ENCODE assay signal across 8 cellular contexts in the genomic region with DNA sequence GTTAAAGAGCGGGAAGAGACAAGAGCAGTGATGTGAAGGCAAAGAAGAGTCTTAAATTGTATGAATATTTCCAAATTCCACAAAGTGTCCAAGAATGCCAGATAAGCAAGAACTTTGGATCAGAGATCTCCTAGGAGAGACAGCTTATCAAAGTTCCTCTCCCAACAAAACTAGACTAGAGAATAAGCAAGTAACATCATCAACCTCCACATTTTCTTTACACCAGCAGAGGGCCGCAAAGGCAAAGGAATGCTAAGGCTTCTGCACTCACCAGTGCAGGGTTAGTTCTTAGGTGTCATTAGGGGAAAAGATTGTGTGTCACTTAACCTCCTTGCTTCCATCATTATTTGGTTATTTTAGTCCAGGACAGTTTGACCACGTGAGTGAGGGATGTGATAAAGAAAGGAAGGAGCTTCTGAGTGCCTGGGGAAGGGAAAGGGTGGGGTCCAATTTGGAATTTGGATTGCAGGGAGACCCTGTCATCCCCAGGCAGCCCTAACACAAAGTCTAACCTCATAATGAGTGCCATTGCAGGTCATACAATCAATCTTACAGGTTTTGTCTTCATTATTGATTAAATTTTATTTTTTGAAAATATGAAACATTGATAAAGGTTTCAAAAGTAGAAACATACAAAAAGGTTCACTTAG. TPM values are rescaled to one million over a fixed set of nuclear protein-coding genes. Genes with fewer than 3 reads are reported as not detected.
DNase-seq lines count a peak whose midpoint lies in the region; ATAC-seq and TF ChIP-seq lines count a peak whose summit lies in the region.

No MANE protein-coding gene starts in this region.

- H2AFZ ChIP-seq in SK-N-SH (ENCODE audit: low read depth) = no peak overlapping the region

- H3K27me3 ChIP-seq in SK-N-SH (ENCODE audit: insufficient read depth) = no peaks in the 10 kb centered on the region

- no peak overlapping the region for H3K4me3 Mint-ChIP-seq in activated naive CD8-positive, alpha-beta T cell treated with anti-CD3 and anti-CD28 coated beads for 36 hours

- intact Hi-C loops in Right ventricle myocardium superior (cut with DNase I) = loop anchor here (2.0 kb wide), 1 partner anchor 155 kb away; no protein-coding TSS in a partner anchor

- no peaks in the 10 kb centered on the region for H4K20me1 ChIP-seq in SK-N-SH (ENCODE audit: insufficient read depth)

- no peaks in the 10 kb centered on the region for H3K9me2 ChIP-seq in SK-N-SH

- H3K9ac ChIP-seq in SK-N-SH = no peak overlapping the region

- H3K9me3 ChIP-seq in SK-N-SH = no peaks in the 10 kb centered on the region

- H3K27ac Mint-ChIP-seq in activated naive CD8-positive, alpha-beta T cell treated with anti-CD3 and anti-CD28 coated beads for 36 hours = no peak overlapping the region

- no peak for TF ChIP-seq EP300 in SK-N-SH (IDR thresholded peaks at IDR 0.05; ENCODE audit: borderline replicate concordance in 1 of 2, low read depth in 1 of 2, low read length in 1 of 2)

- no peak overlapping the region for H3K4me2 ChIP-seq in SK-N-SH

- peak; percentile 97 for TF ChIP-seq RAD21 in SK-N-SH (IDR thresholded peaks at IDR 0.05; ENCODE audit: low read length)

- no peaks in the 10 kb centered on the region for H3K9me3 Mint-ChIP-seq in activated naive CD8-positive, alpha-beta T cell treated with anti-CD3 and anti-CD28 coated beads for 36 hours

- WGBS in SK-N-SH (ENCODE audit: low lambda C conversion rate) = 32% methylated on average over 3 of the region's 3 CpGs

- POLR2A ChIA-PET in SK-N-SH (lab: Yijun Ruan, JAX) = interaction anchor here (0.5 kb wide), 1 partner anchor 9 kb away, joined by 4 read pairs; no protein-coding TSS in a partner anchor

- H3K4me1 Mint-ChIP-seq in activated naive CD8-positive, alpha-beta T cell treated with anti-CD3 and anti-CD28 coated beads for 36 hours = peaks cover 2% of the 10 kb centered on the region

- peak; percentile 87 for TF ChIP-seq CTCF in LNCaP clone FGC (IDR thresholded peaks at IDR 0.05; ENCODE audit: control insufficient read depth, extremely low read depth, insufficient read depth)
- TF ChIP-seq CTCF in SK-N-SH (IDR thresholded peaks at IDR 0.05) = peak; percentile 82

- no peaks in the 10 kb centered on the region for H3K36me3 ChIP-seq in SK-N-SH (replicated peaks in 1 of 2; ENCODE audit: control insufficient read depth in 1 of 2, insufficient read depth in 2 of 2, low read length in 1 of 2)

- H3K79me2 ChIP-seq in SK-N-SH (ENCODE audit: insufficient read depth) = no peaks in the 10 kb centered on the region

- no peaks in the 10 kb centered on the region for H3K36me3 Mint-ChIP-seq in activated naive CD8-positive, alpha-beta T cell treated with anti-CD3 and anti-CD28 coated beads for 36 hours

- H3K27me3 Mint-ChIP-seq in activated naive CD8-positive, alpha-beta T cell treated with anti-CD3 and anti-CD28 coated beads for 36 hours = no peaks in the 10 kb centered on the region

- no peak overlapping the region for H3K27ac ChIP-seq in SK-N-SH (ENCODE audit: low read depth in 2 of 2, low read length in 1 of 2)

- H3K4me3 ChIP-seq in LNCaP clone FGC (ENCODE audit: low read depth, low read length) (no peak overlapping the region), SK-N-SH (ENCODE audit: low read depth in 2 of 2, low read length in 1 of 2) (no peak overlapping the region; a peak in 1 of 4 replicates)

- H3K4me1 ChIP-seq in SK-N-SH (ENCODE audit: control insufficient read depth in 1 of 2, insufficient read depth in 2 of 2, low read depth in 1 of 2, low read length in 1 of 2) = no peaks in the 10 kb centered on the region; a peak in 1 of 4 replicates

- CTCF ChIA-PET in SK-N-SH (lab: Yijun Ruan, JAX) = interaction anchor here (0.6 to 8.4 kb wide), 28 partner anchors 9 to 305 kb away, joined by 3 to 114 read pairs (median 4); no protein-coding TSS in a partner anchor

- peak; percentile 77 for ATAC-seq in GM21737 (IDR thresholded peaks at IDR 0.05; ENCODE audit: unreplicated experiment)
- peak; percentile 97 for ATAC-seq in Right ventricle myocardium superior (ENCODE audit: poor library complexity)
- no peak for ATAC-seq in GM19463 (IDR thresholded peaks at IDR 0.05; ENCODE audit: unreplicated experiment)

- in situ Hi-C loops in G401 (cut with HindIII; ENCODE audit: low sequenced_read_pairs) = no loop called here

- DNase-seq in G401 (ENCODE audit: low spot score) (peak; percentile 73), LNCaP clone FGC (ENCODE audit: low read depth) (peak; percentile 37), SK-N-SH (peak; percentile 71), Right ventricle myocardium superior (peak; percentile 51), putamen (ENCODE audit: low spot score) (peak; percentile 75)
- DNase-seq in activated naive CD8-positive, alpha-beta T cell treated with anti-CD3 and anti-CD28 coated beads for 36 hours = peak; percentile 51

- peaks cover 3% of the 10 kb centered on the region for H3F3A ChIP-seq in SK-N-SH (replicated peaks; ENCODE audit: insufficient read depth)

TF ChIP-seq in SK-N-SH, 30 proteins besides CTCF, POLR2A, EP300 and RAD21:
- TF ChIP-seq SMC3 (IDR thresholded peaks at IDR 0.05; ENCODE audit: low read depth, low read length) (peak; percentile 95), EZH2phosphoT487 (IDR thresholded peaks at IDR 0.05; ENCODE audit: borderline replicate concordance, low read depth) (no peak), GABPA (IDR thresholded peaks at IDR 0.05; ENCODE audit: low read depth) (no peak), TAF1 (IDR thresholded peaks at IDR 0.05; ENCODE audit: borderline replicate concordance, low read depth, low read length) (no peak), GATA2 (CRISPR knock-in tag; IDR thresholded peaks at IDR 0.05) (no peak)
- TF ChIP-seq, protein P1, sequence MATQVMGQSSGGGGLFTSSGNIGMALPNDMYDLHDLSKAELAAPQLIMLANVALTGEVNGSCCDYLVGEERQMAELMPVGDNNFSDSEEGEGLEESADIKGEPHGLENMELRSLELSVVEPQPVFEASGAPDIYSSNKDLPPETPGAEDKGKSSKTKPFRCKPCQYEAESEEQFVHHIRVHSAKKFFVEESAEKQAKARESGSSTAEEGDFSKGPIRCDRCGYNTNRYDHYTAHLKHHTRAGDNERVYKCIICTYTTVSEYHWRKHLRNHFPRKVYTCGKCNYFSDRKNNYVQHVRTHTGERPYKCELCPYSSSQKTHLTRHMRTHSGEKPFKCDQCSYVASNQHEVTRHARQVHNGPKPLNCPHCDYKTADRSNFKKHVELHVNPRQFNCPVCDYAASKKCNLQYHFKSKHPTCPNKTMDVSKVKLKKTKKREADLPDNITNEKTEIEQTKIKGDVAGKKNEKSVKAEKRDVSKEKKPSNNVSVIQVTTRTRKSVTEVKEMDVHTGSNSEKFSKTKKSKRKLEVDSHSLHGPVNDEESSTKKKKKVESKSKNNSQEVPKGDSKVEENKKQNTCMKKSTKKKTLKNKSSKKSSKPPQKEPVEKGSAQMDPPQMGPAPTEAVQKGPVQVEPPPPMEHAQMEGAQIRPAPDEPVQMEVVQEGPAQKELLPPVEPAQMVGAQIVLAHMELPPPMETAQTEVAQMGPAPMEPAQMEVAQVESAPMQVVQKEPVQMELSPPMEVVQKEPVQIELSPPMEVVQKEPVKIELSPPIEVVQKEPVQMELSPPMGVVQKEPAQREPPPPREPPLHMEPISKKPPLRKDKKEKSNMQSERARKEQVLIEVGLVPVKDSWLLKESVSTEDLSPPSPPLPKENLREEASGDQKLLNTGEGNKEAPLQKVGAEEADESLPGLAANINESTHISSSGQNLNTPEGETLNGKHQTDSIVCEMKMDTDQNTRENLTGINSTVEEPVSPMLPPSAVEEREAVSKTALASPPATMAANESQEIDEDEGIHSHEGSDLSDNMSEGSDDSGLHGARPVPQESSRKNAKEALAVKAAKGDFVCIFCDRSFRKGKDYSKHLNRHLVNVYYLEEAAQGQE (IDR thresholded peaks at IDR 0.05; ENCODE audit: low read depth, low read length) = no peak
- TF ChIP-seq, protein P2, sequence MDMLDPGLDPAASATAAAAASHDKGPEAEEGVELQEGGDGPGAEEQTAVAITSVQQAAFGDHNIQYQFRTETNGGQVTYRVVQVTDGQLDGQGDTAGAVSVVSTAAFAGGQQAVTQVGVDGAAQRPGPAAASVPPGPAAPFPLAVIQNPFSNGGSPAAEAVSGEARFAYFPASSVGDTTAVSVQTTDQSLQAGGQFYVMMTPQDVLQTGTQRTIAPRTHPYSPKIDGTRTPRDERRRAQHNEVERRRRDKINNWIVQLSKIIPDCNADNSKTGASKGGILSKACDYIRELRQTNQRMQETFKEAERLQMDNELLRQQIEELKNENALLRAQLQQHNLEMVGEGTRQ (IDR thresholded peaks at IDR 0.05; ENCODE audit: borderline replicate concordance, low read depth, low read length) = no peak
- TF ChIP-seq, protein P3, sequence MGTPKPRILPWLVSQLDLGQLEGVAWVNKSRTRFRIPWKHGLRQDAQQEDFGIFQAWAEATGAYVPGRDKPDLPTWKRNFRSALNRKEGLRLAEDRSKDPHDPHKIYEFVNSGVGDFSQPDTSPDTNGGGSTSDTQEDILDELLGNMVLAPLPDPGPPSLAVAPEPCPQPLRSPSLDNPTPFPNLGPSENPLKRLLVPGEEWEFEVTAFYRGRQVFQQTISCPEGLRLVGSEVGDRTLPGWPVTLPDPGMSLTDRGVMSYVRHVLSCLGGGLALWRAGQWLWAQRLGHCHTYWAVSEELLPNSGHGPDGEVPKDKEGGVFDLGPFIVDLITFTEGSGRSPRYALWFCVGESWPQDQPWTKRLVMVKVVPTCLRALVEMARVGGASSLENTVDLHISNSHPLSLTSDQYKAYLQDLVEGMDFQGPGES (IDR thresholded peaks at IDR 0.05; ENCODE audit: low read depth, low read length) = no peak

RNA-seq across cellular contexts. Expression of a gene that starts 7.5 kb away (rescaled TPM):
- total RNA-seq in G401 (2014; rRNA removed; shearing (Covaris generic)) = 78.1 and 89.6 TPM in 2 replicates
- polyA plus RNA-seq in SK-N-SH (2012; rRNA removed) = 29.8 and 37.8 TPM in 2 replicates
- 54.7 and 70.8 TPM in 2 replicates for polyA plus RNA-seq in SK-N-SH (2012; cell fraction: cytosol; rRNA removed)
- 5.2 and 13.8 TPM in 2 replicates for polyA plus RNA-seq in SK-N-SH (2012; cell fraction: nucleus; rRNA removed)
- 10 to 100 TPM; 51.5 to 52.7 TPM for total RNA-seq in activated naive CD8-positive, alpha-beta T cell treated with anti-CD3 and anti-CD28 coated beads for 36 hours
- 8.9 TPM for total RNA-seq in Right ventricle myocardium superior
